Comparison of ENCODE assay signal across 8 cellular contexts in genomic region chr17:42833771-42834422, GRCh38. TPM values are rescaled to one million over a fixed set of nuclear protein-coding genes. Genes with fewer than 3 reads are reported as not detected.
DNase-seq lines count a peak whose midpoint lies in the region; ATAC-seq and TF ChIP-seq lines count a peak whose summit lies in the region.

No MANE protein-coding gene starts in this region.

- TF ChIP-seq CTCF in AG09309 (IDR thresholded peaks at IDR 0.05; ENCODE audit: control insufficient read depth, insufficient read depth, low read depth, low read length, missing control alignments): no peak
- no peak for TF ChIP-seq CTCF in HCT116 (IDR thresholded peaks at IDR 0.05 in 2 of 3, conservative IDR thresholded peaks at IDR 0.05 in 1 of 3; ENCODE audit: borderline replicate concordance in 1 of 3, insufficient read depth in 1 of 3, low read depth in 2 of 3, low read length in 2 of 3)

- peak overlapping the region; percentile 92 for H3K4me2 ChIP-seq in HCT116 (ENCODE audit: low read length)

- H3K27me3 Mint-ChIP-seq in activated T-helper 1 cell treated with anti-CD3 and anti-CD28 coated beads, Interleukin-12 subunit alpha, Interleukin-12 subunit beta, Interleukin-2, Interleukin-4 antibody, amounts not matched to agents 30 ng/mL and 10 ng/mL and 1 ng/mL, durations not matched to agents 14 hours and 24 hours and 36 hours (ENCODE audit: insufficient read depth): peaks cover under 1% of the 10 kb centered on the region
- no peaks in the 10 kb centered on the region for H3K27me3 Mint-ChIP-seq in stimulated activated naive B cell treated with anti-CD40 and anti-IgM and Interleukin-4, amounts not matched to agents 10 μg/mL and 1 μg/mL and 100 μg/mL, for 72 hours

- no peak for TF ChIP-seq POLR2A in HCT116 (IDR thresholded peaks at IDR 0.05; ENCODE audit: borderline replicate concordance, extremely low read depth, insufficient read depth, insufficient read length)

- peak overlapping the region; percentile 72 for H3K4me3 ChIP-seq in AG09309 (ENCODE audit: control insufficient read depth, low read depth, low read length)
- H3K4me3 ChIP-seq in HCT116 (replicated peaks in 1 of 2; ENCODE audit: low read depth in 1 of 2, low read length in 2 of 2): peak overlapping the region; percentile 89 to 93
- H3K4me3 ChIP-seq in iPS-11a (ENCODE audit: low read depth, low read length): peak overlapping the region; percentile 98

- H3K36me3 Mint-ChIP-seq in activated T-helper 1 cell treated with anti-CD3 and anti-CD28 coated beads, Interleukin-12 subunit alpha, Interleukin-12 subunit beta, Interleukin-2, Interleukin-4 antibody, amounts not matched to agents 30 ng/mL and 10 ng/mL and 1 ng/mL, durations not matched to agents 14 hours and 24 hours and 36 hours (ENCODE audit: low read depth): peaks cover 23% of the 10 kb centered on the region
- peaks cover 20 to 28% of the 10 kb centered on the region in 2 donors for H3K36me3 Mint-ChIP-seq in stimulated activated naive B cell treated with anti-CD40 and anti-IgM and Interleukin-4, amounts not matched to agents 10 μg/mL and 1 μg/mL and 100 μg/mL, for 72 hours

- TSS peak; percentile 68 for BruUV-seq in HCT116 (replicated peaks; lab: Mats Ljungman, UMichigan)

- CTCF ChIA-PET in HCT116 (lab: Charles Lee): interaction anchor here (1.0 to 1.9 kb wide), 3 partner anchors 9 to 10 kb away, joined by 3 to 6 read pairs (median 3); partner anchors contain the start of gene BECN1

- no peaks in the 10 kb centered on the region for H4K20me1 ChIP-seq in HCT116 (ENCODE audit: insufficient read depth)

- RAD21 ChIA-PET in HCT116 (lab: Charles Lee; ENCODE audit: low non-redundant PET in 1 of 2, low total read pairs in 2 of 2, uncharacterized antibody in 2 of 2, unreplicated experiment in 2 of 2): no interaction called here

- H3K27ac ChIP-seq in HCT116 (ENCODE audit: low read depth, low read length): peak overlapping the region; percentile 80

- intact Hi-C loops in HCT116 (cut with micrococcal nuclease): no loop called here
- intact Hi-C loops in activated T-helper 1 cell treated with anti-CD3 and anti-CD28 coated beads, Interleukin-12 subunit alpha, Interleukin-12 subunit beta, Interleukin-2, Interleukin-4 antibody, amounts not matched to agents 30 ng/mL and 10 ng/mL and 1 ng/mL, durations not matched to agents 14 hours and 24 hours and 36 hours (cut with micrococcal nuclease): loop anchor here (1.0 to 5.0 kb wide), 5 partner anchors 10 to 336 kb away; partner anchors contain the start of genes BECN1, BRCA1, PSMC3IP and PTGES3L

- ATAC-seq in HCT116: peak; percentile 21; the same call in 1 of the 2 replicates
- ATAC-seq in stimulated activated naive B cell treated with anti-CD40 and anti-IgM and Interleukin-4, amounts not matched to agents 10 μg/mL and 1 μg/mL and 100 μg/mL, for 72 hours (replicated peaks): no peak

- no peaks in the 10 kb centered on the region for H3K9me3 Mint-ChIP-seq in activated T-helper 1 cell treated with anti-CD3 and anti-CD28 coated beads, Interleukin-12 subunit alpha, Interleukin-12 subunit beta, Interleukin-2, Interleukin-4 antibody, amounts not matched to agents 30 ng/mL and 10 ng/mL and 1 ng/mL, durations not matched to agents 14 hours and 24 hours and 36 hours
- no peaks in the 10 kb centered on the region for H3K9me3 Mint-ChIP-seq in stimulated activated naive B cell treated with anti-CD40 and anti-IgM and Interleukin-4, amounts not matched to agents 10 μg/mL and 1 μg/mL and 100 μg/mL, for 72 hours

- H3K36me3 ChIP-seq in HCT116 (ENCODE audit: control insufficient read depth in 1 of 2, insufficient read depth in 2 of 2, low read length in 2 of 2): peaks cover 16 to 32% of the 10 kb centered on the region in 2 experiments; a peak in 3 of 4 replicates

- TF ChIP-seq RAD21 in HCT116 (IDR thresholded peaks at IDR 0.05; ENCODE audit: low read depth): no peak

- peak overlapping the region; percentile 90 for H3K4me3 Mint-ChIP-seq in activated T-helper 1 cell treated with anti-CD3 and anti-CD28 coated beads, Interleukin-12 subunit alpha, Interleukin-12 subunit beta, Interleukin-2, Interleukin-4 antibody, amounts not matched to agents 30 ng/mL and 10 ng/mL and 1 ng/mL, durations not matched to agents 14 hours and 24 hours and 36 hours
- peak overlapping the region; percentile 94 to 97 for H3K4me3 Mint-ChIP-seq in stimulated activated naive B cell treated with anti-CD40 and anti-IgM and Interleukin-4, amounts not matched to agents 10 μg/mL and 1 μg/mL and 100 μg/mL, for 72 hours

- H3K9me2 ChIP-seq in HCT116 (ENCODE audit: insufficient read depth): no peaks in the 10 kb centered on the region

- peak overlapping the region; percentile 93 for H3K27ac Mint-ChIP-seq in activated T-helper 1 cell treated with anti-CD3 and anti-CD28 coated beads, Interleukin-12 subunit alpha, Interleukin-12 subunit beta, Interleukin-2, Interleukin-4 antibody, amounts not matched to agents 30 ng/mL and 10 ng/mL and 1 ng/mL, durations not matched to agents 14 hours and 24 hours and 36 hours
- peak overlapping the region; percentile 99 for H3K27ac Mint-ChIP-seq in stimulated activated naive B cell treated with anti-CD40 and anti-IgM and Interleukin-4, amounts not matched to agents 10 μg/mL and 1 μg/mL and 100 μg/mL, for 72 hours

- H3K9ac ChIP-seq in HCT116 (ENCODE audit: low read length): peak overlapping the region; percentile 98

- peaks cover 12 to 19% of the 10 kb centered on the region in 2 experiments; a peak in 3 of 4 replicates for H3K4me1 ChIP-seq in HCT116 (ENCODE audit: control insufficient read depth in 1 of 2, insufficient read depth in 2 of 2, low read length in 2 of 2)

- peaks cover 52% of the 10 kb centered on the region for H3K79me2 ChIP-seq in HCT116 (ENCODE audit: insufficient read depth, low read length)

- H3K4me1 Mint-ChIP-seq in activated T-helper 1 cell treated with anti-CD3 and anti-CD28 coated beads, Interleukin-12 subunit alpha, Interleukin-12 subunit beta, Interleukin-2, Interleukin-4 antibody, amounts not matched to agents 30 ng/mL and 10 ng/mL and 1 ng/mL, durations not matched to agents 14 hours and 24 hours and 36 hours (ENCODE audit: low read depth): peaks cover 23% of the 10 kb centered on the region
- peaks cover 17 to 33% of the 10 kb centered on the region in 2 donors for H3K4me1 Mint-ChIP-seq in stimulated activated naive B cell treated with anti-CD40 and anti-IgM and Interleukin-4, amounts not matched to agents 10 μg/mL and 1 μg/mL and 100 μg/mL, for 72 hours

- H3K9me3 ChIP-seq in HCT116 (ENCODE audit: control insufficient read depth in 1 of 2, insufficient read depth in 1 of 2, low read depth in 1 of 2, low read length in 2 of 2): no peaks in the 10 kb centered on the region

- H2AFZ ChIP-seq in HCT116 (ENCODE audit: low read depth, low read length, poor library complexity, severe bottlenecking): no peak overlapping the region

- H3K27me3 ChIP-seq in HCT116 (ENCODE audit: insufficient read depth, low read length): no peaks in the 10 kb centered on the region

- POLR2A ChIA-PET in HCT116 (lab: Charles Lee): interaction anchor here (0.5 to 1.8 kb wide), 3 partner anchors 10 to 107 kb away, joined by 3 to 7 read pairs (median 3); partner anchors contain the start of gene BECN1

- DNase-seq in AG09309 (ENCODE audit: low read depth) (no peak), HCT116 (ENCODE audit: low read depth, low spot score) (no peak), OCI-M1 (lab: John Stamatoyannopoulos, UW) (no peak), D341Med (ENCODE audit: low spot score) (no peak), NCI-H1930 (lab: John Stamatoyannopoulos, UW) (no peak)
- DNase-seq in activated T-helper 1 cell treated with anti-CD3 and anti-CD28 coated beads, Interleukin-12 subunit alpha, Interleukin-12 subunit beta, Interleukin-2, Interleukin-4 antibody, amounts not matched to agents 30 ng/mL and 10 ng/mL and 1 ng/mL, durations not matched to agents 14 hours and 24 hours and 36 hours (ENCODE audit: low spot score): no peak
- DNase-seq in stimulated activated naive B cell treated with anti-CD40 and anti-IgM and Interleukin-4, amounts not matched to agents 10 μg/mL and 1 μg/mL and 100 μg/mL, for 72 hours: no peak

TF ChIP-seq in HCT116, 20 proteins besides CTCF, POLR2A, EP300 and RAD21:
- TF ChIP-seq JUND (IDR thresholded peaks at IDR 0.05) (no peak), ZFX (IDR thresholded peaks at IDR 0.05) (0 out of 2 replicates have a peak, but pooled peaks have one; percentile 33), ZNF274 (IDR thresholded peaks at IDR 0.05; ENCODE audit: low read depth, low read length) (no peak)

RNA-seq across cellular contexts. Expression of gene PSME3, which starts 0.7 kb away (rescaled TPM):
- total RNA-seq in HCT116 (2021; ENCODE audit: unreplicated experiment): 163 TPM
- 66.7 and 75.7 TPM in 2 replicates for polyA plus RNA-seq in HCT116 (2012)
- total RNA-seq in activated T-helper 1 cell treated with anti-CD3 and anti-CD28 coated beads, Interleukin-12 subunit alpha, Interleukin-12 subunit beta, Interleukin-2, Interleukin-4 antibody, amounts not matched to agents 30 ng/mL and 10 ng/mL and 1 ng/mL, durations not matched to agents 14 hours and 24 hours and 36 hours: 217 and 220 TPM in 2 replicates

RNA-seq across cellular contexts. Expression of gene BECN1, which starts 9.8 kb away (rescaled TPM):
- 84.3 TPM for total RNA-seq in HCT116 (2021; ENCODE audit: unreplicated experiment)
- polyA plus RNA-seq in HCT116 (2012): 71.5 and 73.5 TPM in 2 replicates
- 100 and 110 TPM in 2 replicates for total RNA-seq in activated T-helper 1 cell treated with anti-CD3 and anti-CD28 coated beads, Interleukin-12 subunit alpha, Interleukin-12 subunit beta, Interleukin-2, Interleukin-4 antibody, amounts not matched to agents 30 ng/mL and 10 ng/mL and 1 ng/mL, durations not matched to agents 14 hours and 24 hours and 36 hours

RNA-seq across cellular contexts. Expression of gene AOC2, which starts 10.5 kb away (rescaled TPM):
- total RNA-seq in HCT116 (2021; ENCODE audit: unreplicated experiment): 8.0 TPM
- 4.6 and 5.6 TPM in 2 replicates for polyA plus RNA-seq in HCT116 (2012)
- total RNA-seq in activated T-helper 1 cell treated with anti-CD3 and anti-CD28 coated beads, Interleukin-12 subunit alpha, Interleukin-12 subunit beta, Interleukin-2, Interleukin-4 antibody, amounts not matched to agents 30 ng/mL and 10 ng/mL and 1 ng/mL, durations not matched to agents 14 hours and 24 hours and 36 hours: 3.6 and 4.0 TPM in 2 replicates

RNA-seq across cellular contexts. Expression of gene AOC3, which starts 17.1 kb away (rescaled TPM):
- 5.9 TPM for total RNA-seq in HCT116 (2021; ENCODE audit: unreplicated experiment)
- 2.1 and 2.5 TPM in 2 replicates for polyA plus RNA-seq in HCT116 (2012)
- total RNA-seq in activated T-helper 1 cell treated with anti-CD3 and anti-CD28 coated beads, Interleukin-12 subunit alpha, Interleukin-12 subunit beta, Interleukin-2, Interleukin-4 antibody, amounts not matched to agents 30 ng/mL and 10 ng/mL and 1 ng/mL, durations not matched to agents 14 hours and 24 hours and 36 hours: 1.9 and 3.7 TPM in 2 replicates

RNA-seq across cellular contexts. Expression of gene CNTD1, which starts 35.2 kb away (rescaled TPM):
- total RNA-seq in HCT116 (2021; ENCODE audit: unreplicated experiment): not detected
- polyA plus RNA-seq in HCT116 (2012): 0.34 and 0.43 TPM in 2 replicates
- total RNA-seq in activated T-helper 1 cell treated with anti-CD3 and anti-CD28 coated beads, Interleukin-12 subunit alpha, Interleukin-12 subunit beta, Interleukin-2, Interleukin-4 antibody, amounts not matched to agents 30 ng/mL and 10 ng/mL and 1 ng/mL, durations not matched to agents 14 hours and 24 hours and 36 hours: not detected in 2 replicates
